19 cellular contexts compared by ENCODE assay signal in genomic region chr9:12808569-12808968, GRCh38. TPM values are rescaled to one million over a fixed set of nuclear protein-coding genes. Genes with fewer than 3 reads are reported as not detected.
DNase-seq lines count a peak whose midpoint lies in the region; ATAC-seq, FAIRE-seq and TF ChIP-seq lines count a peak whose summit lies in the region.
"Had no signal": no experiment of that assay in that cellular context is flagged by ENCODE, and none has a peak within 500 bp of the region (broad histone marks: within the 10 kb centered on the region; RNA-seq: fewer than 3 reads in every experiment).

No MANE protein-coding gene starts in this region.

- H3K27ac Mint-ChIP-seq in activated CD8-positive, alpha-beta T cell treated with anti-CD3 and anti-CD28 coated beads for 36 hours = no peak overlapping the region
- H3K27ac Mint-ChIP-seq: CD14-positive monocyte; CD4-positive, alpha-beta memory T cell; IgD-negative memory B cell had no signal

- 95% methylated on average over 1 of the region's 1 CpG for WGBS in esophagus muscularis mucosa
- WGBS in HepG2 (ENCODE audit: low lambda C conversion rate) = 92% methylated on average over 1 of the region's 1 CpG

- H3K4me3 Mint-ChIP-seq in activated CD8-positive, alpha-beta T cell treated with anti-CD3 and anti-CD28 coated beads for 36 hours = no peak overlapping the region
- H3K4me3 Mint-ChIP-seq: CD14-positive monocyte; CD4-positive, alpha-beta memory T cell; IgD-negative memory B cell had no signal

- no peaks in the 10 kb centered on the region for H3K36me3 ChIP-seq in HEK293 (ENCODE audit: control insufficient read depth in 2 of 2, insufficient read depth in 1 of 2, low read length in 2 of 2)
- no peaks in the 10 kb centered on the region for H3K36me3 ChIP-seq in esophagus muscularis mucosa
- no peaks in the 10 kb centered on the region for H3K36me3 ChIP-seq in muscle layer of duodenum (ENCODE audit: control insufficient read depth in 1 of 2, insufficient read depth in 2 of 2, low read length in 2 of 2)
- H3K36me3 ChIP-seq in HepG2 (replicated peaks in 1 of 2; ENCODE audit: control insufficient read depth in 1 of 2, insufficient read depth in 2 of 2, low read length in 2 of 2) = no peaks in the 10 kb centered on the region
- H3K36me3 ChIP-seq: BLaER1, HAP-1 had no signal

- TF ChIP-seq EP300 in esophagus muscularis mucosa (IDR thresholded peaks at IDR 0.05) (no peak), HepG2 (IDR thresholded peaks at IDR 0.05; ENCODE audit: low read depth in 2 of 2, low read length in 2 of 2) (no peak), HepG2 (CRISPR knock-in tag; IDR thresholded peaks at IDR 0.05; ENCODE audit: borderline replicate concordance) (no peak)

- DNase-seq in esophagus muscularis mucosa (ENCODE audit: extremely low spot score) (no peak), HepG2 (ENCODE audit: low spot score) (no peak), HK-2 (ENCODE audit: unreplicated experiment) (no peak), DMS53 treated with DMSO at 0.1 percent for 48 hours (lab: John Stamatoyannopoulos, UW; ENCODE audit: unreplicated experiment) (no peak)
- DNase-seq in activated CD8-positive, alpha-beta T cell treated with anti-CD3 and anti-CD28 coated beads for 36 hours = no peak
- DNase-seq: 8988T; CD4-positive, alpha-beta memory T cell; DMS53; GDM1; GM23248 had no signal

- intact Hi-C loops in esophagus muscularis mucosa (cut with DNase I) (no loop called here), HepG2 (cut with micrococcal nuclease; ENCODE audit: unreplicated experiment) (loop anchor here (2.0 kb wide), 1 partner anchor 14 kb away; no protein-coding TSS in a partner anchor)
- intact Hi-C loops in activated CD8-positive, alpha-beta T cell treated with anti-CD3 and anti-CD28 coated beads for 36 hours (cut with micrococcal nuclease) = no loop called here

- no peak for TF ChIP-seq POLR2A in esophagus muscularis mucosa (IDR thresholded peaks at IDR 0.05; ENCODE audit: low read depth)
- no peak for TF ChIP-seq POLR2A in HepG2 (IDR thresholded peaks at IDR 0.05; ENCODE audit: insufficient read depth in 1 of 2, low read depth in 2 of 2, low read length in 2 of 2)

- ATAC-seq in HepG2 = no peak
- no peak for ATAC-seq in activated CD8-positive, alpha-beta T cell treated with anti-CD3 and anti-CD28 coated beads for 36 hours

- H3K4me3 ChIP-seq in HEK293 (ENCODE audit: low read depth, low read length) (no peak overlapping the region), esophagus muscularis mucosa (no peak overlapping the region), muscle layer of duodenum (ENCODE audit: low read depth in 1 of 2, low read length in 2 of 2) (no peak overlapping the region), HepG2 (replicated peaks in 1 of 3; ENCODE audit: insufficient read depth in 1 of 3, low read depth in 2 of 3, low read length in 3 of 3) (no peak overlapping the region)
- H3K4me3 ChIP-seq: BLaER1, GM23248, HAP-1 had no signal

- H3K27ac ChIP-seq in HEK293 (ENCODE audit: extremely low read depth, low read depth, low read length) (no peak overlapping the region), esophagus muscularis mucosa (replicated peaks in 1 of 4) (peak overlapping the region in 3 of 4 donors; percentile 64 to 78 (median 65)), muscle layer of duodenum (ENCODE audit: low read length) (peak overlapping the region; percentile 21), HepG2 (ENCODE audit: extremely low read length, insufficient read depth, low read length) (no peak overlapping the region)
- H3K27ac ChIP-seq: BLaER1, GM23248, HL-60 had no signal

- peaks cover 3% of the 10 kb centered on the region for H3K79me2 ChIP-seq in HepG2 (ENCODE audit: insufficient read depth, low read length)

- no peak for TF ChIP-seq RAD21 in HepG2 (CRISPR knock-in tag; IDR thresholded peaks at IDR 0.05)

- H3K4me1 ChIP-seq in HEK293 (ENCODE audit: control insufficient read depth, insufficient read depth, low read length) (peaks cover under 1% of the 10 kb centered on the region; the same call in 1 of the 2 replicates), esophagus muscularis mucosa (peaks cover 3 to 43% (median 36%) of the 10 kb centered on the region in 4 donors), muscle layer of duodenum (ENCODE audit: control insufficient read depth in 1 of 2, insufficient read depth in 2 of 2, low read length in 2 of 2) (peaks cover 0 to 4% of the 10 kb centered on the region in 2 donors), HepG2 (ENCODE audit: insufficient read depth, low read length) (peaks cover 17% of the 10 kb centered on the region)
- H3K4me1 ChIP-seq: BLaER1 had no signal

- no peak for TF ChIP-seq CTCF in HEK293 (tag by site-specific recombination; IDR thresholded peaks at IDR 0.05)
- TF ChIP-seq CTCF in esophagus muscularis mucosa (IDR thresholded peaks at IDR 0.05) = no peak
- no peak for TF ChIP-seq CTCF in HepG2 (CRISPR knock-in tag; IDR thresholded peaks at IDR 0.05)
- no peak for TF ChIP-seq CTCF in activated CD8-positive, alpha-beta T cell treated with anti-CD3 and anti-CD28 coated beads for 36 hours (IDR thresholded peaks at IDR 0.05)

- no TSS peak for BruUV-seq in HepG2 (replicated peaks; lab: Mats Ljungman, UMichigan)

- H2AFZ ChIP-seq in HepG2 (ENCODE audit: low read length) = no peak overlapping the region
- H2AFZ ChIP-seq: GM23248 had no signal

- H3K27me3 ChIP-seq in esophagus muscularis mucosa (no peaks in the 10 kb centered on the region), muscle layer of duodenum (ENCODE audit: low read depth, low read length) (no peaks in the 10 kb centered on the region), HepG2 (ENCODE audit: control insufficient read depth in 1 of 2, insufficient read depth in 2 of 2, low read length in 2 of 2) (no peaks in the 10 kb centered on the region)
- H3K27me3 ChIP-seq: BLaER1 had no signal

- CTCF ChIA-PET in HEK293 (lab: Yijun Ruan, JAX) (interaction anchor here (0.8 to 1.3 kb wide), 2 partner anchors 10 to 84 kb away, joined by 4 read pairs; no protein-coding TSS in a partner anchor), HepG2 (lab: Yijun Ruan, JAX; ENCODE audit: low intra/inter-chr PET ratio, low total read pairs) (no interaction called here)
- CTCF ChIA-PET in activated CD8-positive, alpha-beta T cell treated with anti-CD3 and anti-CD28 coated beads for 36 hours (lab: Charles Lee) = interaction anchor here (0.6 kb wide), 1 partner anchor 171 kb away, joined by 3 read pairs; no protein-coding TSS in a partner anchor

- in situ Hi-C loops in HepG2 (cut with HindIII; ENCODE audit: extremely low pct_ligation_motif_present, low pct_unique_long_range_greater_than_20kb) = no loop called here

- H3K9ac ChIP-seq in HepG2 (ENCODE audit: insufficient read depth, low read depth, low read length) = no peak overlapping the region
- H3K9ac ChIP-seq: BLaER1, GM23248 had no signal

- no peak overlapping the region for H3K4me2 ChIP-seq in HepG2 (ENCODE audit: low read depth, low read length)
- H3K4me2 ChIP-seq: BLaER1 had no signal

- POLR2A ChIA-PET in HEK293 (lab: Yijun Ruan, JAX) = no interaction called here
- POLR2A ChIA-PET in HepG2 (lab: Yijun Ruan, JAX) = interaction anchor here (2.1 to 4.2 kb wide), 2 partner anchors 9 to 33 kb away, joined by 7 to 21 read pairs; partner anchors contain the start of gene LURAP1L
- POLR2A ChIA-PET in activated CD8-positive, alpha-beta T cell treated with anti-CD3 and anti-CD28 coated beads for 36 hours (lab: Charles Lee) = no interaction called here

- H3K4me1 Mint-ChIP-seq in activated CD8-positive, alpha-beta T cell treated with anti-CD3 and anti-CD28 coated beads for 36 hours (ENCODE audit: low read depth) = no peaks in the 10 kb centered on the region
- H3K4me1 Mint-ChIP-seq: CD14-positive monocyte; CD4-positive, alpha-beta memory T cell; IgD-negative memory B cell had no signal

- H3K9me3 ChIP-seq in HEK293 (ENCODE audit: control insufficient read depth, insufficient read depth, low read depth, low read length) (no peaks in the 10 kb centered on the region), esophagus muscularis mucosa (no peaks in the 10 kb centered on the region), muscle layer of duodenum (ENCODE audit: control insufficient read depth in 1 of 2, low read length in 2 of 2) (no peaks in the 10 kb centered on the region), HepG2 (ENCODE audit: low read length) (no peaks in the 10 kb centered on the region)
- H3K9me3 ChIP-seq: BLaER1, HAP-1 had no signal

- no peaks in the 10 kb centered on the region for H3K36me3 Mint-ChIP-seq in activated CD8-positive, alpha-beta T cell treated with anti-CD3 and anti-CD28 coated beads for 36 hours (ENCODE audit: low read depth)
- H3K36me3 Mint-ChIP-seq: CD14-positive monocyte; CD4-positive, alpha-beta memory T cell; IgD-negative memory B cell had no signal

- no peak for FAIRE-seq in HepG2 (lab: Jason Lieb, UNC)
- FAIRE-seq: GM12892, GM18507 had no signal

- no peaks in the 10 kb centered on the region for H4K20me1 ChIP-seq in HepG2 (ENCODE audit: insufficient read depth, low read length)
- H4K20me1 ChIP-seq: BLaER1 had no signal

- H3K9me3 Mint-ChIP-seq in activated CD8-positive, alpha-beta T cell treated with anti-CD3 and anti-CD28 coated beads for 36 hours = no peaks in the 10 kb centered on the region

- H3K27me3 Mint-ChIP-seq in activated CD8-positive, alpha-beta T cell treated with anti-CD3 and anti-CD28 coated beads for 36 hours = no peaks in the 10 kb centered on the region
- H3K27me3 Mint-ChIP-seq: CD4-positive, alpha-beta memory T cell; IgD-negative memory B cell had no signal

RNA-seq across cellular contexts. Expression of gene LURAP1L, which starts 33.7 kb away (rescaled TPM):
- total RNA-seq in esophagus muscularis mucosa (10 to 100 TPM; 11.4 to 28.8 (median 23.9) TPM), HepG2 (2016; rRNA removed; fragmentation: Illumina TruSeq; extraction: Trizol) (6.5 and 6.7 TPM in 2 replicates)
- 1.7 and 2.1 TPM in 2 replicates for total RNA-seq in HepG2 (2016; cell fraction: cytosol; rRNA removed; fragmentation: Illumina TruSeq; extraction: Trizol; ENCODE audit: low read depth)
- total RNA-seq in HepG2 (2016; cell fraction: insoluble cytoplasmic fraction; rRNA removed; fragmentation: Illumina TruSeq; extraction: Trizol) = 6.2 and 7.1 TPM in 2 replicates
- total RNA-seq in HepG2 (2016; cell fraction: membrane; rRNA removed; fragmentation: Illumina TruSeq; extraction: Trizol) = 4.6 and 5.0 TPM in 2 replicates
- 10.9 and 12.5 TPM in 2 replicates for total RNA-seq in HepG2 (2016; cell fraction: nucleus; rRNA removed; fragmentation: Illumina TruSeq; extraction: Trizol)
- polyA plus RNA-seq in HepG2 (2011; rRNA removed) = 16.6 and 20.6 TPM in 2 replicates
- polyA plus RNA-seq in HepG2 (2011; cell fraction: cytosol; rRNA removed) = 13.0 and 19.1 TPM in 2 replicates
- 15.2 and 19.1 TPM in 2 replicates for polyA plus RNA-seq in HepG2 (2011; cell fraction: nucleus; rRNA removed)
- 18.4 and 22.0 TPM in 2 replicates for polyA plus RNA-seq in HepG2 (2012)
- polyA plus RNA-seq in HepG2 (2016; cell fraction: cytosol; fragmentation: Illumina TruSeq; extraction: Trizol; ENCODE audit: low read depth) = 1.7 and 2.0 TPM in 2 replicates
- polyA plus RNA-seq in HepG2 (2016; cell fraction: insoluble cytoplasmic fraction; fragmentation: Illumina TruSeq; extraction: Trizol; ENCODE audit: low read depth) = 8.2 and 9.1 TPM in 2 replicates
- polyA plus RNA-seq in HepG2 (2016; cell fraction: membrane; fragmentation: Illumina TruSeq; extraction: Trizol; ENCODE audit: low read depth) = 3.9 and 4.5 TPM in 2 replicates
- 9.3 and 12.2 TPM in 2 replicates for polyA plus RNA-seq in HepG2 (2016; cell fraction: nucleus; fragmentation: Illumina TruSeq; extraction: Trizol; ENCODE audit: insufficient read depth, low read depth)
- 9.5 and 19.8 TPM in 2 replicates for polyA minus RNA-seq in HepG2 (2011; rRNA and poly(A)+ RNA removed; ENCODE audit: low replicate concordance)
- polyA minus RNA-seq in HepG2 (2011; cell fraction: cytosol; rRNA and poly(A)+ RNA removed) = 10.3 TPM in 2 replicates
- 44.4 and 63.9 TPM in 2 replicates for polyA minus RNA-seq in HepG2 (2011; cell fraction: nucleus; rRNA and poly(A)+ RNA removed)
- not detected for total RNA-seq in activated CD8-positive, alpha-beta T cell treated with anti-CD3 and anti-CD28 coated beads for 36 hours
- total RNA-seq: CD4-positive, alpha-beta memory T cell had no signal
- polyA plus RNA-seq: CD14-positive monocyte; CD4-positive, alpha-beta memory T cell; IgD-negative memory B cell had no signal

Comparison
In these comparisons a context has a peak if more than half of its experiments do, and no peak if none do; other contexts are left out.
1. H3K27ac ChIP-seq: peak in esophagus muscularis mucosa (3 of 4) and muscle layer of duodenum (single experiment); none in HEK293 (single experiment) and HepG2 (single experiment).
2. Of the 63 proteins assayed by ChIP-seq in both HepG2 and HEK293: peak only in HepG2: none; only in HEK293: ZNF558; in both: none; in neither: 62.